In the genomic region with DNA sequence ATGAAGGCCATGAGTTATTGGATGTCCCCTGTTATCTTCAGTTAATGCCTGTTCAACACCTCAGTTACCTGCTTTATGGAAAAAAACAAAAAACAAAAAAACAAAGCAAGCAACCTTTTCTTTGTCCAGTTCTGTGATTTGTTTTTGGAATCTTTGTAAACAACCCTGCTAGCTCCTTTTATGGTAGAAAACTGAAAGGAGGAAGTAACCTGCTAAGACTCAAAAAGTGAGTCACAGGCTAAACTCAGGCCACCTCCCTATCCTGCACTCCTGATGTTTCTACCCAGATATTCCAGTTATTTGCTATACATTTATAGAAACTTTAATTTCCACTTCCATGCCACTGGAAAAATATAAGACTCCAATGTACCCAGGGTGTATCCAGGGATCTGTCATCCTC, we compare ENCODE assay signal across 14 cellular contexts. TPM values are rescaled to one million over a fixed set of nuclear protein-coding genes. Genes with fewer than 3 reads are reported as not detected.
DNase-seq lines count a peak whose midpoint lies in the region; ATAC-seq and TF ChIP-seq lines count a peak whose summit lies in the region.
"Had no signal": no experiment of that assay in that cellular context is flagged by ENCODE, and none has a peak within 500 bp of the region (broad histone marks: within the 10 kb centered on the region; RNA-seq: fewer than 3 reads in every experiment).

No MANE protein-coding gene starts in this region.

- no peaks in the 10 kb centered on the region for H3K36me3 ChIP-seq in mucosa of descending colon (ENCODE audit: low read depth)
- H3K36me3 ChIP-seq in psoas muscle (ENCODE audit: insufficient read depth in 1 of 2, low read depth in 1 of 2): no peaks in the 10 kb centered on the region
- H3K36me3 ChIP-seq in MM.1S (replicated peaks; ENCODE audit: insufficient read depth, low read length): no peaks in the 10 kb centered on the region
- H3K36me3 ChIP-seq: neural progenitor cell had no signal

- no peak overlapping the region for H3K9ac ChIP-seq in MM.1S (ENCODE audit: low read length)
- H3K9ac ChIP-seq: neural progenitor cell had no signal

- no peaks in the 10 kb centered on the region for H3K9me2 ChIP-seq in MM.1S (replicated peaks; ENCODE audit: insufficient read depth, low read length)

- intact Hi-C loops in mucosa of descending colon (cut with DNase I, micrococcal nuclease) (loop anchor here (5.0 kb wide), 1 partner anchor 132 kb away; no protein-coding TSS in a partner anchor), psoas muscle (cut with DNase I) (loop anchor here in 1 of 2 donors (5.0 kb wide), 1 partner anchor 132 kb away; no protein-coding TSS in a partner anchor)

- H3F3A ChIP-seq in MM.1S (ENCODE audit: insufficient read depth, low read length): no peaks in the 10 kb centered on the region

- ATAC-seq in mucosa of descending colon (peak; percentile 53), psoas muscle (no peak)

- no peaks in the 10 kb centered on the region; the same call in 1 of the 2 replicates for H4K20me1 ChIP-seq in MM.1S (ENCODE audit: insufficient read depth, low read length)

- H3K4me3 ChIP-seq in cardiac fibroblast (replicated peaks in 1 of 2; ENCODE audit: low read depth in 2 of 2, low read length in 2 of 2): no peak overlapping the region
- H3K4me3 ChIP-seq in mucosa of descending colon: no peak overlapping the region
- no peak overlapping the region for H3K4me3 ChIP-seq in psoas muscle
- H3K4me3 ChIP-seq in MM.1S (ENCODE audit: low read length): no peak overlapping the region
- H3K4me3 ChIP-seq: neural progenitor cell had no signal

- no peak for TF ChIP-seq CTCF in GM13977 (IDR thresholded peaks at IDR 0.05; ENCODE audit: extremely low read depth, insufficient read depth, missing control alignments)
- TF ChIP-seq CTCF in cardiac fibroblast (IDR thresholded peaks at IDR 0.05; ENCODE audit: low read depth, low read length): no peak
- TF ChIP-seq CTCF in mucosa of descending colon (IDR thresholded peaks at IDR 0.05): no peak
- TF ChIP-seq CTCF in psoas muscle (IDR thresholded peaks at IDR 0.05): no peak
- no peak for TF ChIP-seq CTCF in MM.1S (IDR thresholded peaks at IDR 0.05; ENCODE audit: low read length)

- no peak overlapping the region for H3K4me2 ChIP-seq in MM.1S (ENCODE audit: low read depth, low read length)
- H3K4me2 ChIP-seq: neural progenitor cell had no signal

- DNase-seq in GM13977 (ENCODE audit: low spot score): peak; percentile 21
- peak; percentile 11 for DNase-seq in NAMALWA (ENCODE audit: low spot score)
- peak; percentile 13 to 55 for DNase-seq in cardiac fibroblast (ENCODE audit: low read depth in 2 of 2)
- no peak for DNase-seq in mucosa of descending colon
- DNase-seq in psoas muscle: no peak
- DNase-seq in activated CD4-positive, alpha-beta T cell treated with anti-CD3 and anti-CD28 coated beads, Interleukin-2, amount 50 U/mL, for 48 hours: no peak
- DNase-seq in MM.1S: no peak
- no peak for DNase-seq in Kasumi-1 (lab: John Stamatoyannopoulos, UW)
- DNase-seq: activated naive CD4-positive, alpha-beta T cell treated with anti-CD3 and anti-CD28 coated beads for 36 hours; CD4-positive, alpha-beta memory T cell; NCI-H1694 treated with DMSO at 0.1 percent for 48 hours; NCI-H526; SHP77 had no signal

- H3K27ac ChIP-seq in psoas muscle: no peak overlapping the region
- no peak overlapping the region for H3K27ac ChIP-seq in MM.1S (ENCODE audit: low read length)
- H3K27ac ChIP-seq: neural progenitor cell had no signal

- H3K4me1 ChIP-seq in mucosa of descending colon (ENCODE audit: low read depth): peaks cover 25% of the 10 kb centered on the region
- no peaks in the 10 kb centered on the region for H3K4me1 ChIP-seq in psoas muscle
- H3K4me1 ChIP-seq in MM.1S (ENCODE audit: low read length): peaks cover 4% of the 10 kb centered on the region; the same call in 1 of the 2 replicates

- H2AFZ ChIP-seq in MM.1S (ENCODE audit: low read length): no peak overlapping the region
- H2AFZ ChIP-seq: neural progenitor cell had no signal

- no peaks in the 10 kb centered on the region for H3K79me2 ChIP-seq in MM.1S (ENCODE audit: low read length)

- in situ Hi-C loops in GM13977 (cut with MboI; ENCODE audit: low pct_unique_long_range_greater_than_20kb, low sequenced_read_pairs, unreplicated experiment): loop anchor here (5.0 kb wide), 1 partner anchor 72 kb away; no protein-coding TSS in a partner anchor

- H3K27me3 ChIP-seq in psoas muscle (ENCODE audit: insufficient read depth in 3 of 3, low read length in 2 of 3): peaks cover 0 to 2% (median 2%) of the 10 kb centered on the region in 3 donors
- no peaks in the 10 kb centered on the region for H3K27me3 ChIP-seq in MM.1S (replicated peaks; ENCODE audit: insufficient read depth, low read length)
- H3K27me3 ChIP-seq: neural progenitor cell had no signal

- H3K9me3 ChIP-seq in mucosa of descending colon: no peaks in the 10 kb centered on the region
- H3K9me3 ChIP-seq in psoas muscle: no peaks in the 10 kb centered on the region
- no peaks in the 10 kb centered on the region for H3K9me3 ChIP-seq in MM.1S (replicated peaks; ENCODE audit: insufficient read depth, low read length)

RNA-seq across cellular contexts. Expression of a gene that starts 20.6 kb away (rescaled TPM):
- total RNA-seq in mucosa of descending colon (1 to 10 TPM in 1 of 3 donors, under 1 TPM in 2; 0.46 to 3.8 (median 0.51) TPM), psoas muscle (1 to 10 TPM in 2 of 4 donors, under 1 TPM in 2; 0.53 to 2.5 (median 1.4) TPM)
- polyA plus RNA-seq in psoas muscle: under 1 TPM; 0.39 to 0.94 (median 0.48) TPM

RNA-seq across cellular contexts. Expression of a gene that starts 31.7 kb away (rescaled TPM):
- total RNA-seq in mucosa of descending colon (100 to 1,000 TPM in 2 of 3 donors, 10 to 100 TPM in 1; 88.2 to 119 (median 114) TPM), psoas muscle (100 to 1,000 TPM in 1 of 4 donors, 10 to 100 TPM in 3; 45.6 to 102 (median 76.1) TPM)
- 10 to 100 TPM; 14.8 to 40.0 (median 15.7) TPM for polyA plus RNA-seq in psoas muscle

Comparison
In these comparisons a context has a peak if more than half of its experiments do, and no peak if none do; other contexts are left out.
1. DNase-seq: peak in GM13977 (single experiment), NAMALWA (single experiment) and cardiac fibroblast (2 of 2); none in mucosa of descending colon (0 of 3), psoas muscle (0 of 2), activated CD4-positive, alpha-beta T cell treated with anti-CD3 and anti-CD28 coated beads, Interleukin-2, amount 50 U/mL, for 48 hours (0 of 2), MM.1S (single experiment) and Kasumi-1 (0 of 2).